In genomic region chr20:43667341-43668132, GRCh38 we compare ENCODE assay signal across 2 cellular contexts.
TF ChIP-seq lines count a peak whose summit lies in the region.

No MANE protein-coding gene starts in this region.

TF ChIP-seq in HEK293, 187 proteins besides CTCF, POLR2A, EP300 and RAD21 (continued from another document and continues in another):
- TF ChIP-seq WT1 (tag by site-specific recombination; IDR thresholded peaks at IDR 0.05) (peak; percentile 68), ZNF157 (tag by site-specific recombination; IDR thresholded peaks at IDR 0.05) (no peak), ZBTB20 (tag by site-specific recombination; IDR thresholded peaks at IDR 0.05) (peak; percentile 22; the same call in 1 of the 2 replicates), ZNF510 (tag by site-specific recombination; IDR thresholded peaks at IDR 0.05; ENCODE audit: insufficient replicate concordance) (no peak), PRDM10 (tag by site-specific recombination; IDR thresholded peaks at IDR 0.05) (peak; percentile 63; the same call in 1 of the 2 replicates), ZFP3 (tag by site-specific recombination; IDR thresholded peaks at IDR 0.05; ENCODE audit: low read depth) (no peak), ZNF785 (tag by site-specific recombination; IDR thresholded peaks at IDR 0.05) (no peak), ZSCAN23 (tag by site-specific recombination; IDR thresholded peaks at IDR 0.05) (no peak), ZNF488 (tag by site-specific recombination; IDR thresholded peaks at IDR 0.05) (0 out of 2 replicates have a peak, but pooled peaks have one; percentile 46), ZBTB17 (tag by site-specific recombination; IDR thresholded peaks at IDR 0.05) (0 out of 2 replicates have a peak, but pooled peaks have one; percentile 13), ZNF37A (tag by site-specific recombination; IDR thresholded peaks at IDR 0.05) (no peak), YY1 (tag by site-specific recombination; IDR thresholded peaks at IDR 0.05) (no peak; the same call in 1 of the 2 replicates), ZNF274 (IDR thresholded peaks at IDR 0.05; ENCODE audit: low read length) (no peak), ZNF274 (tag by site-specific recombination; IDR thresholded peaks at IDR 0.05; ENCODE audit: borderline replicate concordance) (no peak), ZNF404 (tag by site-specific recombination; IDR thresholded peaks at IDR 0.05) (no peak), ZNF449 (tag by site-specific recombination; IDR thresholded peaks at IDR 0.05) (no peak), ZNF776 (tag by site-specific recombination; IDR thresholded peaks at IDR 0.05; ENCODE audit: borderline replicate concordance) (no peak), SCRT1 (tag by site-specific recombination; IDR thresholded peaks at IDR 0.05; ENCODE audit: borderline replicate concordance) (peak; percentile 70), ZNF18 (tag by site-specific recombination; IDR thresholded peaks at IDR 0.05) (no peak), ZSCAN30 (tag by site-specific recombination; IDR thresholded peaks at IDR 0.05) (peak; percentile 35; the same call in 1 of the 2 replicates), BCL11B (tag by site-specific recombination; IDR thresholded peaks at IDR 0.05; ENCODE audit: low read depth) (0 out of 2 replicates have a peak, but pooled peaks have one; percentile 17)

TF ChIP-seq in K562, 482 proteins besides CTCF, POLR2A, EP300 and RAD21 (continued from another document and continues in another):
- TF ChIP-seq TAF15 (IDR thresholded peaks at IDR 0.05; ENCODE audit: low read depth, low read length), result no peak
- no peak for TF ChIP-seq MED1 (CRISPR knock-in tag; IDR thresholded peaks at IDR 0.05; ENCODE audit: borderline replicate concordance)
- TF ChIP-seq ARNT (IDR thresholded peaks at IDR 0.05), result no peak
- peak; percentile 85; the same call in 1 of the 2 replicates for TF ChIP-seq ZBTB7A (IDR thresholded peaks at IDR 0.05; ENCODE audit: borderline replicate concordance, control insufficient read depth, low read depth, low read length)
- TF ChIP-seq NKRF (IDR thresholded peaks at IDR 0.05; ENCODE audit: borderline replicate concordance), result 0 out of 2 replicates have a peak, but pooled peaks have one; percentile 57
- TF ChIP-seq ZNF263 (CRISPR knock-in tag; IDR thresholded peaks at IDR 0.05; ENCODE audit: borderline replicate concordance), result no peak
- no peak for TF ChIP-seq ILF3 (IDR thresholded peaks at IDR 0.05; ENCODE audit: borderline replicate concordance)
- no peak for TF ChIP-seq SFPQ (IDR thresholded peaks at IDR 0.05; ENCODE audit: low read depth, low read length)
- TF ChIP-seq GATAD2B (IDR thresholded peaks at IDR 0.05; ENCODE audit: borderline replicate concordance), result no peak
- no peak for TF ChIP-seq ZNF780A (CRISPR knock-in tag; IDR thresholded peaks at IDR 0.05)
- no peak for TF ChIP-seq ZNF445 (CRISPR knock-in tag; IDR thresholded peaks at IDR 0.05; ENCODE audit: low read depth)
- TF ChIP-seq DPF2 (IDR thresholded peaks at IDR 0.05), result 0 out of 2 replicates have a peak, but pooled peaks have one; percentile 21
- no peak for TF ChIP-seq MIER1 (IDR thresholded peaks at IDR 0.05; ENCODE audit: low read depth)
- peak; percentile 15 for TF ChIP-seq E2F8 (IDR thresholded peaks at IDR 0.05; ENCODE audit: low read depth, partially characterized antibody)
- no peak for TF ChIP-seq ZFPM2 (CRISPR knock-in tag; IDR thresholded peaks at IDR 0.05)
- no peak for TF ChIP-seq STAG1 (CRISPR knock-in tag; IDR thresholded peaks at IDR 0.05; ENCODE audit: borderline replicate concordance)
- peak; percentile 42; the same call in 1 of the 2 replicates for TF ChIP-seq EP400 (IDR thresholded peaks at IDR 0.05)
- no peak for TF ChIP-seq MAFK (IDR thresholded peaks at IDR 0.05; ENCODE audit: low read length)
- TF ChIP-seq REST (CRISPR knock-in tag; IDR thresholded peaks at IDR 0.05; ENCODE audit: low read depth), result no peak
- no peak for TF ChIP-seq SRSF9 (IDR thresholded peaks at IDR 0.05; ENCODE audit: borderline replicate concordance, low read depth, low read length)
- peak; percentile 39; the same call in 1 of the 2 replicates for TF ChIP-seq RNF2 (IDR thresholded peaks at IDR 0.05)
- no peak for TF ChIP-seq SNAPC5 (CRISPR knock-in tag; IDR thresholded peaks at IDR 0.05)
- TF ChIP-seq MCM5 (IDR thresholded peaks at IDR 0.05; ENCODE audit: low read depth), result no peak
- no peak for TF ChIP-seq ZNF57 (CRISPR knock-in tag; IDR thresholded peaks at IDR 0.05)
- no peak for TF ChIP-seq ARID3A (IDR thresholded peaks at IDR 0.05; ENCODE audit: borderline replicate concordance, low read depth, low read length)
- TF ChIP-seq CAMTA2 (CRISPR knock-in tag; conservative IDR thresholded peaks at IDR 0.05), result no peak
- peak; percentile 61 for TF ChIP-seq DACH1 (IDR thresholded peaks at IDR 0.05; ENCODE audit: partially characterized antibody)
- TF ChIP-seq CBX5 (IDR thresholded peaks at IDR 0.05; ENCODE audit: borderline replicate concordance, low read depth), result no peak
- TF ChIP-seq NFIC (IDR thresholded peaks at IDR 0.05), result peak; percentile 82
- no peak for TF ChIP-seq NFE2 (IDR thresholded peaks at IDR 0.05; ENCODE audit: low read depth)
- no peak for TF ChIP-seq ZNF217 (CRISPR knock-in tag; IDR thresholded peaks at IDR 0.05)
- no peak for TF ChIP-seq PML (IDR thresholded peaks at IDR 0.05; ENCODE audit: low read length)
- TF ChIP-seq HES1 (IDR thresholded peaks at IDR 0.05; ENCODE audit: low read depth), result no peak
- no peak for TF ChIP-seq PHF20 (IDR thresholded peaks at IDR 0.05; ENCODE audit: partially characterized antibody)
- TF ChIP-seq BHLHE40 (IDR thresholded peaks at IDR 0.05; ENCODE audit: low read length), result no peak
- TF ChIP-seq SIN3A (IDR thresholded peaks at IDR 0.05; ENCODE audit: borderline replicate concordance in 2 of 2, control insufficient read depth in 1 of 2, low read depth in 2 of 2, low read length in 2 of 2), result peak; percentile 24 to 74; a peak in 2 of 4 replicates
- no peak for TF ChIP-seq ZMIZ1 (IDR thresholded peaks at IDR 0.05; ENCODE audit: low read depth in 2 of 2, low read length in 2 of 2)
